ENCODE assay signal across 18 cellular contexts in genomic region chr7:43629857-43630256, GRCh38.
"Had no signal": no experiment of that assay in that cellular context is flagged by ENCODE, and none has a peak within 500 bp of the region (broad histone marks: within the 10 kb centered on the region; RNA-seq: fewer than 3 reads in every experiment).

No MANE protein-coding gene starts in this region.

- H3K4me3 ChIP-seq: body of pancreas, gastroesophageal sphincter, ovary, tibial artery, vagina had no signal

- DNase-seq: activated CD4-positive, alpha-beta T cell treated with anti-CD3 and anti-CD28 coated beads, Interleukin-2, amount 10 ng/mL, durations not matched to agents 7 days and 5 days; activated CD4-positive, CD25-positive, alpha-beta regulatory T cell; activated gamma-delta T cell treated with Interleukin-2 at 50 U/mL for 16 hours; activated T-cell treated with anti-CD3 and anti-CD28 coated beads, Interleukin-2, amount 50 U/mL, for 1 hour; amniotic stem cell; body of pancreas; central memory CD4-positive, alpha-beta T cell; effector memory CD4-positive, alpha-beta T cell; kidney; mesendoderm; ovary; stimulated activated CD4-positive, alpha-beta T cell treated with anti-CD3 and anti-CD28 coated beads, Interleukin-15, amount 100 ng/mL, for 24 hours; stimulated activated CD4-positive, alpha-beta T cell treated with anti-CD3 and anti-CD28 coated beads, Interleukin-4, amount 100 ng/mL, for 24 hours; T-helper 17 cell; tibial artery had no signal

- H3K9me3 ChIP-seq: body of pancreas, gastroesophageal sphincter, ovary, tibial artery, vagina had no signal

- FAIRE-seq: kidney had no signal

- H3K9me3 Mint-ChIP-seq: neural crest cell had no signal

- H3K27ac ChIP-seq: body of pancreas, gastroesophageal sphincter, ovary, tibial artery, vagina had no signal

- H3K36me3 ChIP-seq: ovary had no signal

- H3K4me1 Mint-ChIP-seq: neural crest cell had no signal

- H3K27me3 Mint-ChIP-seq: activated CD4-positive, alpha-beta T cell treated with anti-CD3 and anti-CD28 coated beads, Interleukin-2, amount 10 ng/mL, durations not matched to agents 7 days and 5 days; T-helper 17 cell had no signal

- H3K4me1 ChIP-seq: body of pancreas, gastroesophageal sphincter, vagina had no signal

- H3K4me3 Mint-ChIP-seq: activated CD4-positive, alpha-beta T cell treated with anti-CD3 and anti-CD28 coated beads, Interleukin-2, amount 10 ng/mL, durations not matched to agents 7 days and 5 days; neural crest cell had no signal

- H3K27me3 ChIP-seq: body of pancreas, gastroesophageal sphincter, ovary, tibial artery, vagina had no signal

- ATAC-seq: body of pancreas, gastroesophageal sphincter, T-helper 17 cell had no signal
